8 cellular contexts compared by ENCODE assay signal in the genomic region with DNA sequence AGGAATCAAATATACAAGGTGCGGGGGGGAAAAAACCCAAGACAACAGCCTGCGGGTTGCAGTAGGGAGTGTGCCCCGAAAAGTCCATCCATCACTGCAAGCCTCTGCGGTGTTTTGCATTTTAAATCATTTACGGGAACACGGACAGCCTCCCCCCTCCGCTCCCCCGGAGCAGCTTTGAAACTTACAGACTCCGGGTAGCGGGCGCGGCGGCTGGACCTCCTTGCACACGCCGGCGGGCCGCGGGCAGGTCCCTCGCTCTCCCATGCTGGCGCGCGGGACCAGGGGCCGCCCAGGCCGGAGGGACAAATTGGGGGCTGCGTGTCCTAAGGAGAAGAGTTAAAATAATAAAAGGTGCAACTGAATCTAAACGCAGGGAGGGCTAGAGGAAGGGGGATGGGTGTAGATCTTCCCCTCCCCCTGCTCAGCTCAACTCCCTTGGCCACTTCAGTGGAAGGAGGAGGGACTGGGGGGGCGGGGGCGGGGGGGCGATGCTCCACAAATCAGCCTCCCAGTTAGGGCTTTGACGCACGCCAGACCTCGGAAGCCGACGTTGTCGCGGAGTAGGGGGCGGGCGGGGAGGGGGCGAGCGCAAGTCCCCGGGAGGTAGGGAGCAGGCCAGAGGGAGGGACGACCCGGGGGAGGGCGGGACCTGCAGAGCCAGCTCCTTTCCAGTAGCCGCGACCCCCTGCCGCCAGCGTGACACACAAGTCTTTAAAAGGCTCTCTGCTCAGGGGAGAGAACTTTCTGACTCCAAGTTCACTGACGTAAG. TPM values are rescaled to one million over a fixed set of nuclear protein-coding genes. Genes with fewer than 3 reads are reported as not detected.
DNase-seq lines count a peak whose midpoint lies in the region; ATAC-seq, FAIRE-seq and TF ChIP-seq lines count a peak whose summit lies in the region.

A gene (minus strand): TSS at position 349 of the 772 bp plus-strand sequence. CDS start 1,090 bp downstream, outside the sequence.

- intact Hi-C loops in GM12878 (cut with micrococcal nuclease; ENCODE audit: unreplicated experiment): no loop called here

- no peaks in the 10 kb centered on the region for H3K4me1 ChIP-seq in GM12878 (ENCODE audit: control insufficient read depth, insufficient read depth, low read length)
- peaks cover 7% of the 10 kb centered on the region for H3K4me1 ChIP-seq in iPS-20b (ENCODE audit: insufficient read depth, low read length)
- H3K4me1 ChIP-seq in skeletal muscle satellite cell (ENCODE audit: control insufficient read depth, insufficient read depth, low read length): peaks cover 27% of the 10 kb centered on the region

- in situ Hi-C loops in GM12878 (cut with MboI): no loop called here

- H3K36me3 ChIP-seq in GM12878 (ENCODE audit: control insufficient read depth in 2 of 2, insufficient read depth in 2 of 2, low read length in 1 of 2) (no peaks in the 10 kb centered on the region), iPS-20b (ENCODE audit: insufficient read depth, low read depth, low read length) (no peaks in the 10 kb centered on the region), skeletal muscle satellite cell (ENCODE audit: insufficient read depth, low read length) (no peaks in the 10 kb centered on the region)

- no peak for FAIRE-seq in GM12878 (lab: Jason Lieb, UNC)

- no peak for TF ChIP-seq POLR2A in GM12878 (IDR thresholded peaks at IDR 0.05; ENCODE audit: low read depth, low read length)

- H3K9me3 ChIP-seq in GM12878 (replicated peaks; ENCODE audit: control insufficient read depth, insufficient read depth, low read length) (no peaks in the 10 kb centered on the region), iPS-20b (ENCODE audit: insufficient read depth, low read depth, low read length) (no peaks in the 10 kb centered on the region), skeletal muscle satellite cell (replicated peaks; ENCODE audit: low read length) (no peaks in the 10 kb centered on the region)

- TF ChIP-seq CTCF in AG10803 (conservative IDR thresholded peaks at IDR 0.05; ENCODE audit: low read length) (no peak), GM12878 (IDR thresholded peaks at IDR 0.05 in 2 of 3, conservative IDR thresholded peaks at IDR 0.05 in 1 of 3; ENCODE audit: control insufficient read depth in 2 of 3, extremely low read depth in 1 of 3, insufficient read depth in 1 of 3, low read depth in 3 of 3, low read length in 3 of 3) (no peak)

- 4% methylated on average over 34 of the region's 49 CpGs for WGBS in GM12878 (ENCODE audit: insufficient coverage, insufficient replicate concordance, low lambda C conversion rate, missing lambda C conversion rate)

- POLR2A ChIA-PET in GM12878 (lab: Charles Lee): no interaction called here

- H3K27ac ChIP-seq in GM12878 (ENCODE audit: control insufficient read depth, insufficient read depth) (no peak within 1 kb of the TSS), iPS-20b (ENCODE audit: low read length) (no peak within 1 kb of the TSS)

- CTCF ChIA-PET in GM12878 (lab: Yijun Ruan, JAX): no interaction called here

- H3K4me2 ChIP-seq in GM12878 (ENCODE audit: control insufficient read depth, insufficient read depth) (no peak within 1 kb of the TSS), skeletal muscle satellite cell (ENCODE audit: low read length) (peak within 1 kb of the TSS; percentile 78)

- TF ChIP-seq EP300 in Ishikawa (IDR thresholded peaks at IDR 0.05; ENCODE audit: borderline replicate concordance) (no peak), GM12878 (IDR thresholded peaks at IDR 0.05; ENCODE audit: borderline replicate concordance in 1 of 2, control insufficient read depth in 1 of 2, low read depth in 2 of 2, low read length in 2 of 2) (no peak)

- SMC1A ChIA-PET in GM12878 (lab: Charles Lee; ENCODE audit: uncharacterized antibody, unreplicated experiment): no interaction called here

- no peaks in the 10 kb centered on the region for H3K79me2 ChIP-seq in GM12878 (ENCODE audit: control insufficient read depth, insufficient read depth, low read length)

- H3K4me3 ChIP-seq in AG10803 (ENCODE audit: low read length): peak within 1 kb of the TSS; percentile 60
- no peak within 1 kb of the TSS for H3K4me3 ChIP-seq in GM12878
- H3K4me3 ChIP-seq in iPS-20b (ENCODE audit: low read length): peak within 1 kb of the TSS; percentile 76
- H3K4me3 ChIP-seq in skeletal muscle satellite cell (ENCODE audit: low read length): peak within 1 kb of the TSS; percentile 77

- no peaks in the 10 kb centered on the region for H4K20me1 ChIP-seq in GM12878 (ENCODE audit: control insufficient read depth, insufficient read depth)

- H2AFZ ChIP-seq in GM12878 (ENCODE audit: control insufficient read depth, low read depth, low read length): no peak within 1 kb of the TSS

- H3K27me3 ChIP-seq in GM12878 (replicated peaks in 1 of 2; ENCODE audit: control insufficient read depth in 2 of 2, insufficient read depth in 2 of 2, low read length in 1 of 2): peaks cover 0 to 8% of the 10 kb centered on the region in 2 experiments; a peak in 1 of 4 replicates
- H3K27me3 ChIP-seq in iPS-20b (ENCODE audit: insufficient read depth, low read length): peaks cover 27% of the 10 kb centered on the region
- no peaks in the 10 kb centered on the region for H3K27me3 ChIP-seq in skeletal muscle satellite cell (ENCODE audit: control insufficient read depth, insufficient read depth, low read length)

- BruUV-seq in GM12878 (replicated peaks; lab: Mats Ljungman, UMichigan): no TSS peak

- ATAC-seq in GM12878 (no peak), GM18520 (IDR thresholded peaks at IDR 0.05; ENCODE audit: unreplicated experiment) (no peak), GM18867 (IDR thresholded peaks at IDR 0.05; ENCODE audit: unreplicated experiment) (no peak)

- H3K9ac ChIP-seq in GM12878 (ENCODE audit: control insufficient read depth, insufficient read depth, low read length) (no peak within 1 kb of the TSS), iPS-20b (ENCODE audit: low read depth, low read length) (peak within 1 kb of the TSS; percentile 56; the same call in 1 of the 2 replicates), skeletal muscle satellite cell (ENCODE audit: low read depth, low read length) (peak within 1 kb of the TSS; percentile 77)

- DNase-seq in AG10803 (ENCODE audit: low read depth): peak; percentile 22
- DNase-seq in GM12878 (ENCODE audit: low read depth, low spot score): no peak
- no peak for DNase-seq in NCI-H2029 (lab: John Stamatoyannopoulos, UW)

- TF ChIP-seq RAD21 in Ishikawa (IDR thresholded peaks at IDR 0.05; ENCODE audit: low read depth): no peak
- TF ChIP-seq RAD21 in GM12878 (IDR thresholded peaks at IDR 0.05; ENCODE audit: insufficient read depth, low read depth, low read length): no peak

- RAD21 ChIA-PET in GM12878 (lab: Charles Lee; ENCODE audit: unreplicated experiment): interaction anchor here (0.6 to 0.7 kb wide), 2 partner anchors 19 to 528 kb away, joined by 4 read pairs; no protein-coding TSS in a partner anchor

TF ChIP-seq in Ishikawa, 13 proteins besides CTCF, POLR2A, EP300 and RAD21:
- TF ChIP-seq, protein P1, sequence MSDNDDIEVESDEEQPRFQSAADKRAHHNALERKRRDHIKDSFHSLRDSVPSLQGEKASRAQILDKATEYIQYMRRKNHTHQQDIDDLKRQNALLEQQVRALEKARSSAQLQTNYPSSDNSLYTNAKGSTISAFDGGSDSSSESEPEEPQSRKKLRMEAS (IDR thresholded peaks at IDR 0.05): no peak
- TF ChIP-seq EGR1 (IDR thresholded peaks at IDR 0.05) (no peak), ZBTB7A (IDR thresholded peaks at IDR 0.05; ENCODE audit: low read depth) (peak; percentile 57; the same call in 1 of the 2 replicates)

TF ChIP-seq in GM12878, 131 proteins besides CTCF, POLR2A, EP300 and RAD21:
- TF ChIP-seq SUZ12 (IDR thresholded peaks at IDR 0.05; ENCODE audit: unreplicated experiment) (peak; percentile 43), SPI1 (IDR thresholded peaks at IDR 0.05; ENCODE audit: borderline replicate concordance, insufficient read depth, low read depth, low read length) (no peak)

RNA-seq across cellular contexts. Expression of the gene that starts here (rescaled TPM):
- not detected in 2 replicates for total RNA-seq in GM12878 (2013; cell fraction: nucleolus; rRNA removed)
- total RNA-seq in GM12878 (2014; rRNA removed) (not detected in 2 replicates), GM12878 (2014; rRNA removed; fragmentation: Illumina TruSeq; extraction: Trizol) (not detected in 2 replicates), GM12878 (2021) (not detected in 2 replicates)
- not detected for polyA plus RNA-seq in GM12878 (2011; ENCODE audit: low read depth)
- polyA plus RNA-seq in GM12878 (2011; rRNA removed) (not detected in 2 replicates), GM12878 (2014; fragmentation: Illumina TruSeq; extraction: Trizol) (not detected in 2 replicates), GM12878 (2014; fragmentation: Nextera tagmentation; extraction: Ambion mirVana) (not detected), GM12878 (2014; rRNA removed) (not detected in 2 replicates), GM12878 (2016; fragmentation: Nextera tagmentation; extraction: Ambion mirVana) (not detected)
- not detected in 2 replicates for polyA plus RNA-seq in GM12878 (2011; cell fraction: cytosol; rRNA removed)
- not detected in 2 replicates for polyA plus RNA-seq in GM12878 (2011; cell fraction: nucleus; rRNA removed)
- not detected in 2 replicates for polyA plus RNA-seq in GM12878 (2012)
- polyA minus RNA-seq in GM12878 (2011; rRNA and poly(A)+ RNA removed): not detected in 2 replicates
- polyA minus RNA-seq in GM12878 (2011; cell fraction: cytosol; rRNA and poly(A)+ RNA removed): not detected in 2 replicates
- not detected in 2 replicates for polyA minus RNA-seq in GM12878 (2011; cell fraction: nucleus; rRNA and poly(A)+ RNA removed)
- total RNA-seq in skeletal muscle satellite cell (2012; rRNA removed): 0.76 and 2.6 TPM in 2 replicates
